Comparison of ENCODE assay signal across 1 cellular context in the genomic region with DNA sequence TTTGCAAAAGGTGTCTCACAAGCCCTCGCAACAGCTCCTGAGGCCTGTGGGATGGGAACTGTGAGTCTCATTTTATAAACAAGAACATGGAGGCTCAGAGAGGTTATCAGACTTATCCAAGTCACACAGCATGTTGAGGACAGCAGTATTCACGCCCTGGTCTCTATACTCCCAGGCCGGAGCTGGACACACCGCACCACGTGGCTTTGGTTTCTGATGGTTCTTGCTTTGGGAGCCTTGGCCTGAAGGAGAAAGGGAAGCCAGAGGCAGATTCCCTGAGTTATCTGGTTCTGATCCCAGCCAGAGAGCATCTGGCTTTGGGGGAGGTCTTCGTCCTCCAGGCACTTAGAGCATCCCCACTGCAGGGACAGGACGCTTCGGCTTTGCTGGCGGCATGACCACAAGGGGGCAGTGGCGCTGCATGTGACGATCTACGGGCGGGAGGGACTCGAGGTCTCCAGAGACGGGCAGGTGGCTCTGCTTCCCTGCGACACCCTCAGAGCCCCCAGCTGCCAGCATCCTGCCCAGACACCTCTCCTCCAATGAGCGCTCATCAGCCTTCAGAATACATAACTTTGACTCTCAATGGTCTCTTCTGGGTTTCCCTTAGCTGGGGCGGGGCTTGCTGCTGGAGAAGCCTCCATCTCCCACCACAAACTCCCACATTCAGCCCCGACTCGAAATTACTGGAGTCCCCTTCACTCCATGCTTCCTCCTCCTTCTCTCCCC.
TF ChIP-seq lines count a peak whose summit lies in the region.

No MANE protein-coding gene starts in this region.

TF ChIP-seq in WTC11, 78 proteins besides CTCF, POLR2A, EP300 and RAD21 (continued from another document and continues in another):
- TF ChIP-seq, protein P1, sequence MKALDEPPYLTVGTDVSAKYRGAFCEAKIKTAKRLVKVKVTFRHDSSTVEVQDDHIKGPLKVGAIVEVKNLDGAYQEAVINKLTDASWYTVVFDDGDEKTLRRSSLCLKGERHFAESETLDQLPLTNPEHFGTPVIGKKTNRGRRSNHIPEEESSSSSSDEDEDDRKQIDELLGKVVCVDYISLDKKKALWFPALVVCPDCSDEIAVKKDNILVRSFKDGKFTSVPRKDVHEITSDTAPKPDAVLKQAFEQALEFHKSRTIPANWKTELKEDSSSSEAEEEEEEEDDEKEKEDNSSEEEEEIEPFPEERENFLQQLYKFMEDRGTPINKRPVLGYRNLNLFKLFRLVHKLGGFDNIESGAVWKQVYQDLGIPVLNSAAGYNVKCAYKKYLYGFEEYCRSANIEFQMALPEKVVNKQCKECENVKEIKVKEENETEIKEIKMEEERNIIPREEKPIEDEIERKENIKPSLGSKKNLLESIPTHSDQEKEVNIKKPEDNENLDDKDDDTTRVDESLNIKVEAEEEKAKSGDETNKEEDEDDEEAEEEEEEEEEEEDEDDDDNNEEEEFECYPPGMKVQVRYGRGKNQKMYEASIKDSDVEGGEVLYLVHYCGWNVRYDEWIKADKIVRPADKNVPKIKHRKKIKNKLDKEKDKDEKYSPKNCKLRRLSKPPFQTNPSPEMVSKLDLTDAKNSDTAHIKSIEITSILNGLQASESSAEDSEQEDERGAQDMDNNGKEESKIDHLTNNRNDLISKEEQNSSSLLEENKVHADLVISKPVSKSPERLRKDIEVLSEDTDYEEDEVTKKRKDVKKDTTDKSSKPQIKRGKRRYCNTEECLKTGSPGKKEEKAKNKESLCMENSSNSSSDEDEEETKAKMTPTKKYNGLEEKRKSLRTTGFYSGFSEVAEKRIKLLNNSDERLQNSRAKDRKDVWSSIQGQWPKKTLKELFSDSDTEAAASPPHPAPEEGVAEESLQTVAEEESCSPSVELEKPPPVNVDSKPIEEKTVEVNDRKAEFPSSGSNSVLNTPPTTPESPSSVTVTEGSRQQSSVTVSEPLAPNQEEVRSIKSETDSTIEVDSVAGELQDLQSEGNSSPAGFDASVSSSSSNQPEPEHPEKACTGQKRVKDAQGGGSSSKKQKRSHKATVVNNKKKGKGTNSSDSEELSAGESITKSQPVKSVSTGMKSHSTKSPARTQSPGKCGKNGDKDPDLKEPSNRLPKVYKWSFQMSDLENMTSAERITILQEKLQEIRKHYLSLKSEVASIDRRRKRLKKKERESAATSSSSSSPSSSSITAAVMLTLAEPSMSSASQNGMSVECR (CRISPR knock-in tag; IDR thresholded peaks at IDR 0.05; ENCODE audit: borderline replicate concordance) = no peak
- TF ChIP-seq, protein P2, sequence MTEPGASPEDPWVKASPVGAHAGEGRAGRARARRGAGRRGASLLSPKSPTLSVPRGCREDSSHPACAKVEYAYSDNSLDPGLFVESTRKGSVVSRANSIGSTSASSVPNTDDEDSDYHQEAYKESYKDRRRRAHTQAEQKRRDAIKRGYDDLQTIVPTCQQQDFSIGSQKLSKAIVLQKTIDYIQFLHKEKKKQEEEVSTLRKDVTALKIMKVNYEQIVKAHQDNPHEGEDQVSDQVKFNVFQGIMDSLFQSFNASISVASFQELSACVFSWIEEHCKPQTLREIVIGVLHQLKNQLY (CRISPR knock-in tag; IDR thresholded peaks at IDR 0.05) = no peak
- TF ChIP-seq, protein P3, sequence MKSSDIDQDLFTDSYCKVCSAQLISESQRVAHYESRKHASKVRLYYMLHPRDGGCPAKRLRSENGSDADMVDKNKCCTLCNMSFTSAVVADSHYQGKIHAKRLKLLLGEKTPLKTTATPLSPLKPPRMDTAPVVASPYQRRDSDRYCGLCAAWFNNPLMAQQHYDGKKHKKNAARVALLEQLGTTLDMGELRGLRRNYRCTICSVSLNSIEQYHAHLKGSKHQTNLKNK (CRISPR knock-in tag; IDR thresholded peaks at IDR 0.05) = no peak
- TF ChIP-seq, protein P4, sequence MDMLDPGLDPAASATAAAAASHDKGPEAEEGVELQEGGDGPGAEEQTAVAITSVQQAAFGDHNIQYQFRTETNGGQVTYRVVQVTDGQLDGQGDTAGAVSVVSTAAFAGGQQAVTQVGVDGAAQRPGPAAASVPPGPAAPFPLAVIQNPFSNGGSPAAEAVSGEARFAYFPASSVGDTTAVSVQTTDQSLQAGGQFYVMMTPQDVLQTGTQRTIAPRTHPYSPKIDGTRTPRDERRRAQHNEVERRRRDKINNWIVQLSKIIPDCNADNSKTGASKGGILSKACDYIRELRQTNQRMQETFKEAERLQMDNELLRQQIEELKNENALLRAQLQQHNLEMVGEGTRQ (CRISPR knock-in tag; IDR thresholded peaks at IDR 0.05) = no peak
- TF ChIP-seq FOXK1 (CRISPR knock-in tag; IDR thresholded peaks at IDR 0.05) (no peak), TEAD1 (CRISPR knock-in tag; IDR thresholded peaks at IDR 0.05) (0 out of 2 replicates have a peak, but pooled peaks have one; percentile 51), CBFB (CRISPR knock-in tag; IDR thresholded peaks at IDR 0.05; ENCODE audit: low read depth) (no peak), ZNF416 (CRISPR knock-in tag; IDR thresholded peaks at IDR 0.05) (no peak), SP1 (CRISPR knock-in tag; conservative IDR thresholded peaks at IDR 0.05) (peak; percentile 40; the same call in 1 of the 2 replicates), CREM (CRISPR knock-in tag; IDR thresholded peaks at IDR 0.05) (no peak), MYBL2 (CRISPR knock-in tag; IDR thresholded peaks at IDR 0.05) (no peak), NFYB (CRISPR knock-in tag; conservative IDR thresholded peaks at IDR 0.05; ENCODE audit: low read depth) (no peak), EMX1 (CRISPR knock-in tag; IDR thresholded peaks at IDR 0.05) (no peak), NFATC4 (CRISPR knock-in tag; IDR thresholded peaks at IDR 0.05) (no peak), SOX15 (CRISPR knock-in tag; IDR thresholded peaks at IDR 0.05) (no peak), IRF2 (CRISPR knock-in tag; IDR thresholded peaks at IDR 0.05; ENCODE audit: borderline replicate concordance, low read depth) (no peak), TP53 (CRISPR knock-in tag; IDR thresholded peaks at IDR 0.05) (no peak)
- TF ChIP-seq, protein P5, sequence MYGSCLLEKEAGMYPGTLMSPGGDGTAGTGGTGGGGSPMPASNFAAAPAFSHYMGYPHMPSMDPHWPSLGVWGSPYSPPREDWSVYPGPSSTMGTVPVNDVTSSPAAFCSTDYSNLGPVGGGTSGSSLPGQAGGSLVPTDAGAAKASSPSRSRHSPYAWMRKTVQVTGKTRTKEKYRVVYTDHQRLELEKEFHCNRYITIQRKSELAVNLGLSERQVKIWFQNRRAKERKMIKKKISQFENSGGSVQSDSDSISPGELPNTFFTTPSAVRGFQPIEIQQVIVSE (CRISPR knock-in tag; IDR thresholded peaks at IDR 0.05; ENCODE audit: borderline replicate concordance) = no peak
- TF ChIP-seq, protein P6, sequence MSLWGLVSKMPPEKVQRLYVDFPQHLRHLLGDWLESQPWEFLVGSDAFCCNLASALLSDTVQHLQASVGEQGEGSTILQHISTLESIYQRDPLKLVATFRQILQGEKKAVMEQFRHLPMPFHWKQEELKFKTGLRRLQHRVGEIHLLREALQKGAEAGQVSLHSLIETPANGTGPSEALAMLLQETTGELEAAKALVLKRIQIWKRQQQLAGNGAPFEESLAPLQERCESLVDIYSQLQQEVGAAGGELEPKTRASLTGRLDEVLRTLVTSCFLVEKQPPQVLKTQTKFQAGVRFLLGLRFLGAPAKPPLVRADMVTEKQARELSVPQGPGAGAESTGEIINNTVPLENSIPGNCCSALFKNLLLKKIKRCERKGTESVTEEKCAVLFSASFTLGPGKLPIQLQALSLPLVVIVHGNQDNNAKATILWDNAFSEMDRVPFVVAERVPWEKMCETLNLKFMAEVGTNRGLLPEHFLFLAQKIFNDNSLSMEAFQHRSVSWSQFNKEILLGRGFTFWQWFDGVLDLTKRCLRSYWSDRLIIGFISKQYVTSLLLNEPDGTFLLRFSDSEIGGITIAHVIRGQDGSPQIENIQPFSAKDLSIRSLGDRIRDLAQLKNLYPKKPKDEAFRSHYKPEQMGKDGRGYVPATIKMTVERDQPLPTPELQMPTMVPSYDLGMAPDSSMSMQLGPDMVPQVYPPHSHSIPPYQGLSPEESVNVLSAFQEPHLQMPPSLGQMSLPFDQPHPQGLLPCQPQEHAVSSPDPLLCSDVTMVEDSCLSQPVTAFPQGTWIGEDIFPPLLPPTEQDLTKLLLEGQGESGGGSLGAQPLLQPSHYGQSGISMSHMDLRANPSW (CRISPR knock-in tag; conservative IDR thresholded peaks at IDR 0.05; ENCODE audit: low read depth) = no peak
- TF ChIP-seq, protein P7, sequence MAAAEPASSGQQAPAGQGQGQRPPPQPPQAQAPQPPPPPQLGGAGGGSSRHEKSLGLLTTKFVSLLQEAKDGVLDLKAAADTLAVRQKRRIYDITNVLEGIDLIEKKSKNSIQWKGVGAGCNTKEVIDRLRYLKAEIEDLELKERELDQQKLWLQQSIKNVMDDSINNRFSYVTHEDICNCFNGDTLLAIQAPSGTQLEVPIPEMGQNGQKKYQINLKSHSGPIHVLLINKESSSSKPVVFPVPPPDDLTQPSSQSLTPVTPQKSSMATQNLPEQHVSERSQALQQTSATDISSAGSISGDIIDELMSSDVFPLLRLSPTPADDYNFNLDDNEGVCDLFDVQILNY (CRISPR knock-in tag; IDR thresholded peaks at IDR 0.05) = no peak
- TF ChIP-seq, protein P8, sequence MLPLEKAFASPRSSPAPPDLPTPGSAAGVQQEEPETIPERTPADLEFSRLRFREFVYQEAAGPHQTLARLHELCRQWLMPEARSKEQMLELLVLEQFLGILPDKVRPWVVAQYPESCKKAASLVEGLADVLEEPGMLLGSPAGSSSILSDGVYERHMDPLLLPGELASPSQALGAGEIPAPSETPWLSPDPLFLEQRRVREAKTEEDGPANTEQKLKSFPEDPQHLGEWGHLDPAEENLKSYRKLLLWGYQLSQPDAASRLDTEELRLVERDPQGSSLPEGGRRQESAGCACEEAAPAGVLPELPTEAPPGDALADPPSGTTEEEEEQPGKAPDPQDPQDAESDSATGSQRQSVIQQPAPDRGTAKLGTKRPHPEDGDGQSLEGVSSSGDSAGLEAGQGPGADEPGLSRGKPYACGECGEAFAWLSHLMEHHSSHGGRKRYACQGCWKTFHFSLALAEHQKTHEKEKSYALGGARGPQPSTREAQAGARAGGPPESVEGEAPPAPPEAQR (CRISPR knock-in tag; IDR thresholded peaks at IDR 0.05) = no peak
- TF ChIP-seq, protein P9, sequence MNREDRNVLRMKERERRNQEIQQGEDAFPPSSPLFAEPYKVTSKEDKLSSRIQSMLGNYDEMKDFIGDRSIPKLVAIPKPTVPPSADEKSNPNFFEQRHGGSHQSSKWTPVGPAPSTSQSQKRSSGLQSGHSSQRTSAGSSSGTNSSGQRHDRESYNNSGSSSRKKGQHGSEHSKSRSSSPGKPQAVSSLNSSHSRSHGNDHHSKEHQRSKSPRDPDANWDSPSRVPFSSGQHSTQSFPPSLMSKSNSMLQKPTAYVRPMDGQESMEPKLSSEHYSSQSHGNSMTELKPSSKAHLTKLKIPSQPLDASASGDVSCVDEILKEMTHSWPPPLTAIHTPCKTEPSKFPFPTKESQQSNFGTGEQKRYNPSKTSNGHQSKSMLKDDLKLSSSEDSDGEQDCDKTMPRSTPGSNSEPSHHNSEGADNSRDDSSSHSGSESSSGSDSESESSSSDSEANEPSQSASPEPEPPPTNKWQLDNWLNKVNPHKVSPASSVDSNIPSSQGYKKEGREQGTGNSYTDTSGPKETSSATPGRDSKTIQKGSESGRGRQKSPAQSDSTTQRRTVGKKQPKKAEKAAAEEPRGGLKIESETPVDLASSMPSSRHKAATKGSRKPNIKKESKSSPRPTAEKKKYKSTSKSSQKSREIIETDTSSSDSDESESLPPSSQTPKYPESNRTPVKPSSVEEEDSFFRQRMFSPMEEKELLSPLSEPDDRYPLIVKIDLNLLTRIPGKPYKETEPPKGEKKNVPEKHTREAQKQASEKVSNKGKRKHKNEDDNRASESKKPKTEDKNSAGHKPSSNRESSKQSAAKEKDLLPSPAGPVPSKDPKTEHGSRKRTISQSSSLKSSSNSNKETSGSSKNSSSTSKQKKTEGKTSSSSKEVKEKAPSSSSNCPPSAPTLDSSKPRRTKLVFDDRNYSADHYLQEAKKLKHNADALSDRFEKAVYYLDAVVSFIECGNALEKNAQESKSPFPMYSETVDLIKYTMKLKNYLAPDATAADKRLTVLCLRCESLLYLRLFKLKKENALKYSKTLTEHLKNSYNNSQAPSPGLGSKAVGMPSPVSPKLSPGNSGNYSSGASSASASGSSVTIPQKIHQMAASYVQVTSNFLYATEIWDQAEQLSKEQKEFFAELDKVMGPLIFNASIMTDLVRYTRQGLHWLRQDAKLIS (CRISPR knock-in tag; IDR thresholded peaks at IDR 0.05; ENCODE audit: borderline replicate concordance) = no peak
- TF ChIP-seq, protein P10, sequence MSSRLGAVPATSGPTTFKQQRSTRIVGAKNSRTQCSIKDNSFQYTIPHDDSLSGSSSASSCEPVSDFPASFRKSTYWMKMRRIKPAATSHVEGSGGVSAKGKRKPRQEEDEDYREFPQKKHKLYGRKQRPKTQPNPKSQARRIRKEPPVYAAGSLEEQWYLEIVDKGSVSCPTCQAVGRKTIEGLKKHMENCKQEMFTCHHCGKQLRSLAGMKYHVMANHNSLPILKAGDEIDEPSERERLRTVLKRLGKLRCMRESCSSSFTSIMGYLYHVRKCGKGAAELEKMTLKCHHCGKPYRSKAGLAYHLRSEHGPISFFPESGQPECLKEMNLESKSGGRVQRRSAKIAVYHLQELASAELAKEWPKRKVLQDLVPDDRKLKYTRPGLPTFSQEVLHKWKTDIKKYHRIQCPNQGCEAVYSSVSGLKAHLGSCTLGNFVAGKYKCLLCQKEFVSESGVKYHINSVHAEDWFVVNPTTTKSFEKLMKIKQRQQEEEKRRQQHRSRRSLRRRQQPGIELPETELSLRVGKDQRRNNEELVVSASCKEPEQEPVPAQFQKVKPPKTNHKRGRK (CRISPR knock-in tag; IDR thresholded peaks at IDR 0.05; ENCODE audit: borderline replicate concordance) = no peak
- TF ChIP-seq, protein P11, sequence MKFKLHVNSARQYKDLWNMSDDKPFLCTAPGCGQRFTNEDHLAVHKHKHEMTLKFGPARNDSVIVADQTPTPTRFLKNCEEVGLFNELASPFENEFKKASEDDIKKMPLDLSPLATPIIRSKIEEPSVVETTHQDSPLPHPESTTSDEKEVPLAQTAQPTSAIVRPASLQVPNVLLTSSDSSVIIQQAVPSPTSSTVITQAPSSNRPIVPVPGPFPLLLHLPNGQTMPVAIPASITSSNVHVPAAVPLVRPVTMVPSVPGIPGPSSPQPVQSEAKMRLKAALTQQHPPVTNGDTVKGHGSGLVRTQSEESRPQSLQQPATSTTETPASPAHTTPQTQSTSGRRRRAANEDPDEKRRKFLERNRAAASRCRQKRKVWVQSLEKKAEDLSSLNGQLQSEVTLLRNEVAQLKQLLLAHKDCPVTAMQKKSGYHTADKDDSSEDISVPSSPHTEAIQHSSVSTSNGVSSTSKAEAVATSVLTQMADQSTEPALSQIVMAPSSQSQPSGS (CRISPR knock-in tag; IDR thresholded peaks at IDR 0.05; ENCODE audit: borderline replicate concordance, low read depth) = no peak
- TF ChIP-seq, protein P12, sequence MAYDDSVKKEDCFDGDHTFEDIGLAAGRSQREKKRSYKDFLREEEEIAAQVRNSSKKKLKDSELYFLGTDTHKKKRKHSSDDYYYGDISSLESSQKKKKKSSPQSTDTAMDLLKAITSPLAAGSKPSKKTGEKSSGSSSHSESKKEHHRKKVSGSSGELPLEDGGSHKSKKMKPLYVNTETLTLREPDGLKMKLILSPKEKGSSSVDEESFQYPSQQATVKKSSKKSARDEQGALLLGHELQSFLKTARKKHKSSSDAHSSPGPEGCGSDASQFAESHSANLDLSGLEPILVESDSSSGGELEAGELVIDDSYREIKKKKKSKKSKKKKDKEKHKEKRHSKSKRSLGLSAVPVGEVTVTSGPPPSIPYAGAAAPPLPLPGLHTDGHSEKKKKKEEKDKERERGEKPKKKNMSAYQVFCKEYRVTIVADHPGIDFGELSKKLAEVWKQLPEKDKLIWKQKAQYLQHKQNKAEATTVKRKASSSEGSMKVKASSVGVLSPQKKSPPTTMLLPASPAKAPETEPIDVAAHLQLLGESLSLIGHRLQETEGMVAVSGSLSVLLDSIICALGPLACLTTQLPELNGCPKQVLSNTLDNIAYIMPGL (CRISPR knock-in tag; IDR thresholded peaks at IDR 0.05) = 0 out of 2 replicates have a peak, but pooled peaks have one; percentile 36
- TF ChIP-seq, protein P13, sequence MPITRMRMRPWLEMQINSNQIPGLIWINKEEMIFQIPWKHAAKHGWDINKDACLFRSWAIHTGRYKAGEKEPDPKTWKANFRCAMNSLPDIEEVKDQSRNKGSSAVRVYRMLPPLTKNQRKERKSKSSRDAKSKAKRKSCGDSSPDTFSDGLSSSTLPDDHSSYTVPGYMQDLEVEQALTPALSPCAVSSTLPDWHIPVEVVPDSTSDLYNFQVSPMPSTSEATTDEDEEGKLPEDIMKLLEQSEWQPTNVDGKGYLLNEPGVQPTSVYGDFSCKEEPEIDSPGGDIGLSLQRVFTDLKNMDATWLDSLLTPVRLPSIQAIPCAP (CRISPR knock-in tag; IDR thresholded peaks at IDR 0.05) = no peak
